1 cellular context compared by ENCODE assay signal in genomic region chr6:40383348-40384115, GRCh38.
TF ChIP-seq lines count a peak whose summit lies in the region.

No MANE protein-coding gene starts in this region.

TF ChIP-seq in GM23338, 12 proteins besides CTCF, POLR2A, EP300 and RAD21 (continued from another document):
- TF ChIP-seq, protein P1, sequence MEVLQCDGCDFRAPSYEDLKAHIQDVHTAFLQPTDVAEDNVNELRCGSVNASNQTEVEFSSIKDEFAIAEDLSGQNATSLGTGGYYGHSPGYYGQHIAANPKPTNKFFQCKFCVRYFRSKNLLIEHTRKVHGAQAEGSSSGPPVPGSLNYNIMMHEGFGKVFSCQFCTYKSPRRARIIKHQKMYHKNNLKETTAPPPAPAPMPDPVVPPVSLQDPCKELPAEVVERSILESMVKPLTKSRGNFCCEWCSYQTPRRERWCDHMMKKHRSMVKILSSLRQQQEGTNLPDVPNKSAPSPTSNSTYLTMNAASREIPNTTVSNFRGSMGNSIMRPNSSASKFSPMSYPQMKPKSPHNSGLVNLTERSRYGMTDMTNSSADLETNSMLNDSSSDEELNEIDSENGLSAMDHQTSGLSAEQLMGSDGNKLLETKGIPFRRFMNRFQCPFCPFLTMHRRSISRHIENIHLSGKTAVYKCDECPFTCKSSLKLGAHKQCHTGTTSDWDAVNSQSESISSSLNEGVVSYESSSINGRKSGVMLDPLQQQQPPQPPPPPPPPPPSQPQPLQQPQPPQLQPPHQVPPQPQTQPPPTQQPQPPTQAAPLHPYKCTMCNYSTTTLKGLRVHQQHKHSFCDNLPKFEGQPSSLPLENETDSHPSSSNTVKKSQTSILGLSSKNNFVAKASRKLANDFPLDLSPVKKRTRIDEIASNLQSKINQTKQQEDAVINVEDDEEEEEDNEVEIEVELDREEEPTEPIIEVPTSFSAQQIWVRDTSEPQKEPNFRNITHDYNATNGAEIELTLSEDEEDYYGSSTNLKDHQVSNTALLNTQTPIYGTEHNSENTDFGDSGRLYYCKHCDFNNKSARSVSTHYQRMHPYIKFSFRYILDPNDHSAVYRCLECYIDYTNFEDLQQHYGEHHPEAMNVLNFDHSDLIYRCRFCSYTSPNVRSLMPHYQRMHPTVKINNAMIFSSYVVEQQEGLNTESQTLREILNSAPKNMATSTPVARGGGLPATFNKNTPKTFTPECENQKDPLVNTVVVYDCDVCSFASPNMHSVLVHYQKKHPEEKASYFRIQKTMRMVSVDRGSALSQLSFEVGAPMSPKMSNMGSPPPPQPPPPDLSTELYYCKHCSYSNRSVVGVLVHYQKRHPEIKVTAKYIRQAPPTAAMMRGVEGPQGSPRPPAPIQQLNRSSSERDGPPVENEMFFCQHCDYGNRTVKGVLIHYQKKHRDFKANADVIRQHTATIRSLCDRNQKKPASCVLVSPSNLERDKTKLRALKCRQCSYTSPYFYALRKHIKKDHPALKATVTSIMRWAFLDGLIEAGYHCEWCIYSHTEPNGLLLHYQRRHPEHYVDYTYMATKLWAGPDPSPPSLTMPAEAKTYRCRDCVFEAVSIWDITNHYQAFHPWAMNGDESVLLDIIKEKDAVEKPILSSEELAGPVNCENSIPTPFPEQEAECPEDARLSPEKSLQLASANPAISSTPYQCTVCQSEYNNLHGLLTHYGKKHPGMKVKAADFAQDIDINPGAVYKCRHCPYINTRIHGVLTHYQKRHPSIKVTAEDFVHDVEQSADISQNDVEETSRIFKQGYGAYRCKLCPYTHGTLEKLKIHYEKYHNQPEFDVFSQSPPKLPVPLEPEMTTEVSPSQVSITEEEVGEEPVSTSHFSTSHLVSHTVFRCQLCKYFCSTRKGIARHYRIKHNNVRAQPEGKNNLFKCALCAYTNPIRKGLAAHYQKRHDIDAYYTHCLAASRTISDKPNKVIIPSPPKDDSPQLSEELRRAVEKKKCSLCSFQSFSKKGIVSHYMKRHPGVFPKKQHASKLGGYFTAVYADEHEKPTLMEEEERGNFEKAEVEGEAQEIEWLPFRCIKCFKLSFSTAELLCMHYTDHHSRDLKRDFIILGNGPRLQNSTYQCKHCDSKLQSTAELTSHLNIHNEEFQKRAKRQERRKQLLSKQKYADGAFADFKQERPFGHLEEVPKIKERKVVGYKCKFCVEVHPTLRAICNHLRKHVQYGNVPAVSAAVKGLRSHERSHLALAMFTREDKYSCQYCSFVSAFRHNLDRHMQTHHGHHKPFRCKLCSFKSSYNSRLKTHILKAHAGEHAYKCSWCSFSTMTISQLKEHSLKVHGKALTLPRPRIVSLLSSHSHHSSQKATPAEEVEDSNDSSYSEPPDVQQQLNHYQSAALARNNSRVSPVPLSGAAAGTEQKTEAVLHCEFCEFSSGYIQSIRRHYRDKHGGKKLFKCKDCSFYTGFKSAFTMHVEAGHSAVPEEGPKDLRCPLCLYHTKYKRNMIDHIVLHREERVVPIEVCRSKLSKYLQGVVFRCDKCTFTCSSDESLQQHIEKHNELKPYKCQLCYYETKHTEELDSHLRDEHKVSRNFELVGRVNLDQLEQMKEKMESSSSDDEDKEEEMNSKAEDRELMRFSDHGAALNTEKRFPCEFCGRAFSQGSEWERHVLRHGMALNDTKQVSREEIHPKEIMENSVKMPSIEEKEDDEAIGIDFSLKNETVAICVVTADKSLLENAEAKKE (CRISPR knock-in tag; IDR thresholded peaks at IDR 0.05) = no peak
